In genomic region chr3:58530354-58530865, GRCh38 we compare ENCODE assay signal across 25 cellular contexts. TPM values are rescaled to one million over a fixed set of nuclear protein-coding genes. Genes with fewer than 3 reads are reported as not detected.
DNase-seq lines count a peak whose midpoint lies in the region; ATAC-seq, FAIRE-seq and TF ChIP-seq lines count a peak whose summit lies in the region.
"Had no signal": no experiment of that assay in that cellular context is flagged by ENCODE, and none has a peak within 500 bp of the region (broad histone marks: within the 10 kb centered on the region; RNA-seq: fewer than 3 reads in every experiment).

No MANE protein-coding gene starts in this region.

- no peak for ATAC-seq in HepG2
- ATAC-seq: HCT116, Right ventricle myocardium inferior had no signal

- no peaks in the 10 kb centered on the region for H4K20me1 ChIP-seq in BLaER1 treated with 17β-estradiol and CSF1 and Interleukin-3, amounts not matched to agents 10 nM and 100 nM
- no peaks in the 10 kb centered on the region for H4K20me1 ChIP-seq in HepG2 (ENCODE audit: insufficient read depth, low read length)

- intact Hi-C loops in HepG2 (cut with micrococcal nuclease; ENCODE audit: unreplicated experiment) = loop anchor here (10.0 kb wide), 1 partner anchor 196 kb away; the partner anchor contains the start of gene PXK

- H2BK15ac ChIP-seq in neuronal stem cell (ENCODE audit: low read length) = peak overlapping the region; percentile 46

- no peak overlapping the region for H2AFZ ChIP-seq in HepG2 (ENCODE audit: low read length)
- no peak overlapping the region for H2AFZ ChIP-seq in neuronal stem cell (ENCODE audit: low read length)
- H2AFZ ChIP-seq: GM23338 had no signal

- 0 out of 22 replicates have a peak overlapping the region, but pooled peaks of 1 of the 11 experiments have one; percentile 2 for H3K9ac ChIP-seq in BLaER1 treated with 17β-estradiol and CSF1 and Interleukin-3, amounts not matched to agents 10 nM and 100 nM
- no peak overlapping the region for H3K9ac ChIP-seq in HepG2 (ENCODE audit: insufficient read depth, low read depth, low read length)
- H3K9ac ChIP-seq in neuronal stem cell (ENCODE audit: low read depth, low read length, poor library complexity) = peak overlapping the region; percentile 51

- H3K36me3 ChIP-seq in BLaER1 treated with 17β-estradiol and CSF1 and Interleukin-3, amounts not matched to agents 10 nM and 100 nM = no peaks in the 10 kb centered on the region
- H3K36me3 ChIP-seq in HepG2 (replicated peaks in 1 of 2; ENCODE audit: control insufficient read depth in 1 of 2, insufficient read depth in 2 of 2, low read length in 2 of 2) = peaks cover 3 to 36% of the 10 kb centered on the region in 2 experiments; a peak in 4 of 5 replicates
- H3K36me3 ChIP-seq in neuronal stem cell (replicated peaks in 1 of 2; ENCODE audit: control insufficient read depth in 2 of 2, insufficient read depth in 2 of 2, low read length in 2 of 2) = no peaks in the 10 kb centered on the region

- no peak overlapping the region for H4K8ac ChIP-seq in neuronal stem cell (ENCODE audit: low read depth, low read length)

- TF ChIP-seq EP300 in HepG2 (IDR thresholded peaks at IDR 0.05; ENCODE audit: low read depth in 2 of 2, low read length in 2 of 2) (no peak), HepG2 (CRISPR knock-in tag; IDR thresholded peaks at IDR 0.05; ENCODE audit: borderline replicate concordance) (no peak)

- peak overlapping the region; percentile 58 for H3K18ac ChIP-seq in neuronal stem cell (ENCODE audit: low read length)

- no peak for TF ChIP-seq POLR2A in HepG2 (IDR thresholded peaks at IDR 0.05; ENCODE audit: insufficient read depth in 1 of 2, low read depth in 2 of 2, low read length in 2 of 2)

- POLR2A ChIA-PET in HepG2 (lab: Yijun Ruan, JAX) = interaction anchor here (0.9 to 1.4 kb wide), 4 partner anchors 10 to 55 kb away, joined by 3 to 5 read pairs (median 3); no protein-coding TSS in a partner anchor

- in situ Hi-C loops in HepG2 (cut with HindIII; ENCODE audit: extremely low pct_ligation_motif_present, low pct_unique_long_range_greater_than_20kb) = loop anchor here (10.0 kb wide), 1 partner anchor 206 kb away; no protein-coding TSS in a partner anchor

- H3K79me1 ChIP-seq in neuronal stem cell (ENCODE audit: low read depth, low read length) = no peaks in the 10 kb centered on the region

- H3K4me2 ChIP-seq in BLaER1 treated with 17β-estradiol and CSF1 and Interleukin-3, amounts not matched to agents 10 nM and 100 nM = peak overlapping the region in 9 of 11 experiments; percentile 30 to 76 (median 64); a peak in 15 of 22 replicates
- H3K4me2 ChIP-seq in HepG2 (ENCODE audit: low read depth, low read length) (no peak overlapping the region), neuronal stem cell (ENCODE audit: insufficient read depth, low read length, poor library complexity, severe bottlenecking) (no peak overlapping the region)
- H3K4me2 ChIP-seq: GM23338 had no signal

- H4K91ac ChIP-seq in neuronal stem cell (ENCODE audit: low read depth, low read length, poor library complexity) = peak overlapping the region; percentile 73

- no peak for TF ChIP-seq RAD21 in HepG2 (CRISPR knock-in tag; IDR thresholded peaks at IDR 0.05)

- H2AK5ac ChIP-seq in neuronal stem cell (ENCODE audit: low read depth, low read length) = peak overlapping the region; percentile 53

- H3K4ac ChIP-seq in neuronal stem cell (ENCODE audit: low read length) = no peak overlapping the region

- no peaks in the 10 kb centered on the region for H3K9me3 ChIP-seq in BLaER1 treated with 17β-estradiol and CSF1 and Interleukin-3, amounts not matched to agents 10 nM and 100 nM (replicated peaks in 1 of 11)
- no peaks in the 10 kb centered on the region for H3K9me3 ChIP-seq in HepG2 (ENCODE audit: low read length)
- peaks cover 1 to 5% of the 10 kb centered on the region in 2 donors for H3K9me3 ChIP-seq in neuronal stem cell (replicated peaks in 1 of 2; ENCODE audit: control insufficient read depth in 2 of 2, insufficient read depth in 1 of 2, low read depth in 1 of 2, low read length in 2 of 2)
- H3K9me3 ChIP-seq: MG63 had no signal

- H3K14ac ChIP-seq in neuronal stem cell (ENCODE audit: low read length) = no peak overlapping the region

- TF ChIP-seq CTCF in VCaP (conservative IDR thresholded peaks at IDR 0.05) = no peak
- no peak for TF ChIP-seq CTCF in HepG2 (CRISPR knock-in tag; IDR thresholded peaks at IDR 0.05)

- no TSS peak for BruUV-seq in HepG2 (replicated peaks; lab: Mats Ljungman, UMichigan)

- H2BK5ac ChIP-seq in neuronal stem cell (ENCODE audit: low read length) = peak overlapping the region; percentile 4

- no peaks in the 10 kb centered on the region for H3K27me3 ChIP-seq in BLaER1 treated with 17β-estradiol and CSF1 and Interleukin-3, amounts not matched to agents 10 nM and 100 nM
- H3K27me3 ChIP-seq in HepG2 (ENCODE audit: control insufficient read depth in 1 of 2, insufficient read depth in 2 of 2, low read length in 2 of 2) (no peaks in the 10 kb centered on the region), neuronal stem cell (ENCODE audit: control insufficient read depth in 3 of 3, insufficient read depth in 3 of 3, low read depth in 1 of 3, low read length in 3 of 3) (no peaks in the 10 kb centered on the region)
- H3K27me3 ChIP-seq: MG63 had no signal

- H3K79me2 ChIP-seq in HepG2 (ENCODE audit: insufficient read depth, low read length) = no peaks in the 10 kb centered on the region

- DNase-seq in HepG2 (ENCODE audit: low spot score) (no peak), neuronal stem cell (ENCODE audit: low spot score) (no peak), MV-4-11 (lab: John Stamatoyannopoulos, UW) (no peak), DMS114 treated with DMSO at 0.1 percent for 48 hours (lab: John Stamatoyannopoulos, UW; ENCODE audit: unreplicated experiment) (no peak), middle frontal gyrus (ENCODE audit: extremely low spot score, low spot score) (no peak)
- DNase-seq: AML-193, DMS79 treated with DMSO at 0.1 percent for 48 hours, MG63, NCI-H1048, NCI-H1417 treated with DMSO at 0.1 percent for 48 hours, NCI-H187, NCI-H446 had no signal

- no peak overlapping the region for H3K4me3 ChIP-seq in BLaER1 treated with 17β-estradiol and CSF1 and Interleukin-3, amounts not matched to agents 10 nM and 100 nM
- H3K4me3 ChIP-seq in HepG2 (replicated peaks in 1 of 3; ENCODE audit: insufficient read depth in 1 of 3, low read depth in 2 of 3, low read length in 3 of 3) (no peak overlapping the region), neuronal stem cell (ENCODE audit: low read length in 2 of 2) (no peak overlapping the region)
- H3K4me3 ChIP-seq: GM23338, K562, MG63 had no signal

- no peak overlapping the region for H3K23ac ChIP-seq in neuronal stem cell (ENCODE audit: low read depth, low read length, poor library complexity)

- WGBS in HepG2 (ENCODE audit: low lambda C conversion rate) = 92% methylated on average over 9 of the region's 18 CpGs
- no CpG with 5 or more reads among the region's 18 CpGs for WGBS in neuronal stem cell (ENCODE audit: extremely low coverage in 2 of 2, insufficient read length in 2 of 2, insufficient replicate concordance in 1 of 2), 2 donors

- peaks cover 27 to 51% (median 36%) of the 10 kb centered on the region in 10 experiments for H3K4me1 ChIP-seq in BLaER1 treated with 17β-estradiol and CSF1 and Interleukin-3, amounts not matched to agents 10 nM and 100 nM
- H3K4me1 ChIP-seq in HepG2 (ENCODE audit: insufficient read depth, low read length) = peaks cover 63% of the 10 kb centered on the region
- peaks cover 14% of the 10 kb centered on the region in 2 donors for H3K4me1 ChIP-seq in neuronal stem cell (ENCODE audit: control insufficient read depth in 2 of 2, insufficient read depth in 1 of 2, low read depth in 1 of 2, low read length in 2 of 2)

- no peak for FAIRE-seq in HepG2 (lab: Jason Lieb, UNC)
- FAIRE-seq: GM12892, GM18507, K562, RCC 7860 had no signal

- peak overlapping the region; percentile 80 for H2BK12ac ChIP-seq in neuronal stem cell (ENCODE audit: low read length)

- no peak overlapping the region for H3K27ac ChIP-seq in BLaER1 treated with 17β-estradiol and CSF1 and Interleukin-3, amounts not matched to agents 10 nM and 100 nM
- H3K27ac ChIP-seq in VCaP = peak overlapping the region; percentile 58; the same call in 1 of the 2 replicates
- no peak overlapping the region for H3K27ac ChIP-seq in HepG2 (ENCODE audit: extremely low read length, insufficient read depth, low read length)
- H3K27ac ChIP-seq in neuronal stem cell (replicated peaks; ENCODE audit: low read length) = no peak overlapping the region

- H2BK120ac ChIP-seq in neuronal stem cell (ENCODE audit: low read depth, low read length) = no peak overlapping the region

- CTCF ChIA-PET in HepG2 (lab: Yijun Ruan, JAX; ENCODE audit: low intra/inter-chr PET ratio, low total read pairs) = no interaction called here

RNA-seq across cellular contexts. Expression of gene ACOX2, which starts 6.6 kb away (rescaled TPM):
- total RNA-seq in HepG2 (2016; rRNA removed; fragmentation: Illumina TruSeq; extraction: Trizol) = 41.1 and 42.6 TPM in 2 replicates
- 13.1 and 13.7 TPM in 2 replicates for total RNA-seq in HepG2 (2016; cell fraction: cytosol; rRNA removed; fragmentation: Illumina TruSeq; extraction: Trizol; ENCODE audit: low read depth)
- total RNA-seq in HepG2 (2016; cell fraction: insoluble cytoplasmic fraction; rRNA removed; fragmentation: Illumina TruSeq; extraction: Trizol) = 39.0 and 39.8 TPM in 2 replicates
- total RNA-seq in HepG2 (2016; cell fraction: membrane; rRNA removed; fragmentation: Illumina TruSeq; extraction: Trizol) = 18.6 and 20.4 TPM in 2 replicates
- 48.2 and 48.3 TPM in 2 replicates for total RNA-seq in HepG2 (2016; cell fraction: nucleus; rRNA removed; fragmentation: Illumina TruSeq; extraction: Trizol)
- polyA plus RNA-seq in HepG2 (2011; rRNA removed) = 98.5 and 105 TPM in 2 replicates
- 49.0 and 60.3 TPM in 2 replicates for polyA plus RNA-seq in HepG2 (2011; cell fraction: cytosol; rRNA removed)
- 306 and 373 TPM in 2 replicates for polyA plus RNA-seq in HepG2 (2011; cell fraction: nucleus; rRNA removed)
- polyA plus RNA-seq in HepG2 (2012) = 29.8 and 60.1 TPM in 2 replicates
- polyA plus RNA-seq in HepG2 (2016; cell fraction: cytosol; fragmentation: Illumina TruSeq; extraction: Trizol; ENCODE audit: low read depth) = 12.5 and 13.1 TPM in 2 replicates
- 50.0 and 58.0 TPM in 2 replicates for polyA plus RNA-seq in HepG2 (2016; cell fraction: insoluble cytoplasmic fraction; fragmentation: Illumina TruSeq; extraction: Trizol; ENCODE audit: low read depth)
- 16.6 and 17.1 TPM in 2 replicates for polyA plus RNA-seq in HepG2 (2016; cell fraction: membrane; fragmentation: Illumina TruSeq; extraction: Trizol; ENCODE audit: low read depth)
- polyA plus RNA-seq in HepG2 (2016; cell fraction: nucleus; fragmentation: Illumina TruSeq; extraction: Trizol; ENCODE audit: insufficient read depth, low read depth) = 86.5 and 86.8 TPM in 2 replicates
- polyA minus RNA-seq in HepG2 (2011; rRNA and poly(A)+ RNA removed; ENCODE audit: low replicate concordance) = 95.4 TPM in 1 of 2 replicates, not detected in the other
- polyA minus RNA-seq in HepG2 (2011; cell fraction: cytosol; rRNA and poly(A)+ RNA removed) = 23.3 and 26.9 TPM in 2 replicates
- polyA minus RNA-seq in HepG2 (2011; cell fraction: nucleus; rRNA and poly(A)+ RNA removed) = 86.3 and 110 TPM in 2 replicates
- 6.1 TPM for polyA plus RNA-seq in neuronal stem cell (2013, experiment 1 of 2)
- polyA plus RNA-seq in neuronal stem cell (2013, experiment 2 of 2) = 5.8 TPM
- total RNA-seq: K562, OCI-LY7 had no signal

RNA-seq across cellular contexts. Expression of gene KCTD6, which starts 38.5 kb away (rescaled TPM):
- 14.0 and 14.2 TPM in 2 replicates for total RNA-seq in HepG2 (2016; rRNA removed; fragmentation: Illumina TruSeq; extraction: Trizol)
- total RNA-seq in HepG2 (2016; cell fraction: cytosol; rRNA removed; fragmentation: Illumina TruSeq; extraction: Trizol; ENCODE audit: low read depth) = 9.3 and 12.2 TPM in 2 replicates
- 13.2 and 17.0 TPM in 2 replicates for total RNA-seq in HepG2 (2016; cell fraction: insoluble cytoplasmic fraction; rRNA removed; fragmentation: Illumina TruSeq; extraction: Trizol)
- total RNA-seq in HepG2 (2016; cell fraction: membrane; rRNA removed; fragmentation: Illumina TruSeq; extraction: Trizol) = 20.0 and 22.1 TPM in 2 replicates
- total RNA-seq in HepG2 (2016; cell fraction: nucleus; rRNA removed; fragmentation: Illumina TruSeq; extraction: Trizol) = 12.3 and 13.2 TPM in 2 replicates
- polyA plus RNA-seq in HepG2 (2011; rRNA removed) = 12.0 and 13.4 TPM in 2 replicates
- polyA plus RNA-seq in HepG2 (2011; cell fraction: cytosol; rRNA removed) = 6.5 and 11.1 TPM in 2 replicates
- polyA plus RNA-seq in HepG2 (2011; cell fraction: nucleus; rRNA removed) = 7.0 and 14.1 TPM in 2 replicates
- polyA plus RNA-seq in HepG2 (2012) = 10.7 and 12.1 TPM in 2 replicates
- 10.5 and 12.2 TPM in 2 replicates for polyA plus RNA-seq in HepG2 (2016; cell fraction: cytosol; fragmentation: Illumina TruSeq; extraction: Trizol; ENCODE audit: low read depth)
- polyA plus RNA-seq in HepG2 (2016; cell fraction: insoluble cytoplasmic fraction; fragmentation: Illumina TruSeq; extraction: Trizol; ENCODE audit: low read depth) = 19.5 and 23.9 TPM in 2 replicates
- 17.5 and 18.4 TPM in 2 replicates for polyA plus RNA-seq in HepG2 (2016; cell fraction: membrane; fragmentation: Illumina TruSeq; extraction: Trizol; ENCODE audit: low read depth)
- 23.8 and 26.9 TPM in 2 replicates for polyA plus RNA-seq in HepG2 (2016; cell fraction: nucleus; fragmentation: Illumina TruSeq; extraction: Trizol; ENCODE audit: insufficient read depth, low read depth)
- 3.9 and 8.0 TPM in 2 replicates for polyA minus RNA-seq in HepG2 (2011; rRNA and poly(A)+ RNA removed; ENCODE audit: low replicate concordance)
- polyA minus RNA-seq in HepG2 (2011; cell fraction: cytosol; rRNA and poly(A)+ RNA removed) = 4.9 and 5.9 TPM in 2 replicates
- polyA minus RNA-seq in HepG2 (2011; cell fraction: nucleus; rRNA and poly(A)+ RNA removed) = 7.3 and 17.8 TPM in 2 replicates
- 31.2 TPM for polyA plus RNA-seq in neuronal stem cell (2013, experiment 1 of 2)
- polyA plus RNA-seq in neuronal stem cell (2013, experiment 2 of 2) = 30.7 TPM

RNA-seq across cellular contexts. Expression of gene FAM107A, which starts 46.8 kb away (rescaled TPM):
- not detected in 2 replicates for total RNA-seq in HepG2 (2016; rRNA removed; fragmentation: Illumina TruSeq; extraction: Trizol)
- total RNA-seq in HepG2 (2016; cell fraction: cytosol; rRNA removed; fragmentation: Illumina TruSeq; extraction: Trizol; ENCODE audit: low read depth) = not detected in 2 replicates
- not detected in 2 replicates for total RNA-seq in HepG2 (2016; cell fraction: insoluble cytoplasmic fraction; rRNA removed; fragmentation: Illumina TruSeq; extraction: Trizol)
- not detected in 2 replicates for total RNA-seq in HepG2 (2016; cell fraction: membrane; rRNA removed; fragmentation: Illumina TruSeq; extraction: Trizol)
- total RNA-seq in HepG2 (2016; cell fraction: nucleus; rRNA removed; fragmentation: Illumina TruSeq; extraction: Trizol) = not detected in 2 replicates
- not detected in 2 replicates for polyA plus RNA-seq in HepG2 (2011; rRNA removed)
- not detected in 2 replicates for polyA plus RNA-seq in HepG2 (2011; cell fraction: cytosol; rRNA removed)
- not detected in 2 replicates for polyA plus RNA-seq in HepG2 (2011; cell fraction: nucleus; rRNA removed)
- 0.13 and 0.62 TPM in 2 replicates for polyA plus RNA-seq in HepG2 (2012)
- polyA plus RNA-seq in HepG2 (2016; cell fraction: cytosol; fragmentation: Illumina TruSeq; extraction: Trizol; ENCODE audit: low read depth) = not detected in 2 replicates
- polyA plus RNA-seq in HepG2 (2016; cell fraction: insoluble cytoplasmic fraction; fragmentation: Illumina TruSeq; extraction: Trizol; ENCODE audit: low read depth) = not detected in 2 replicates
- polyA plus RNA-seq in HepG2 (2016; cell fraction: membrane; fragmentation: Illumina TruSeq; extraction: Trizol; ENCODE audit: low read depth) = not detected in 2 replicates
- not detected in 2 replicates for polyA plus RNA-seq in HepG2 (2016; cell fraction: nucleus; fragmentation: Illumina TruSeq; extraction: Trizol; ENCODE audit: insufficient read depth, low read depth)
- polyA minus RNA-seq in HepG2 (2011; rRNA and poly(A)+ RNA removed; ENCODE audit: low replicate concordance) = not detected in 2 replicates
- polyA minus RNA-seq in HepG2 (2011; cell fraction: cytosol; rRNA and poly(A)+ RNA removed) = not detected in 2 replicates
- polyA minus RNA-seq in HepG2 (2011; cell fraction: nucleus; rRNA and poly(A)+ RNA removed) = not detected in 2 replicates
- 2.1 TPM for polyA plus RNA-seq in neuronal stem cell (2013, experiment 1 of 2)
- 2.0 TPM for polyA plus RNA-seq in neuronal stem cell (2013, experiment 2 of 2)
- total RNA-seq: A172, LHCN-M2, OCI-LY7 had no signal
- polyA plus RNA-seq: CD14-positive monocyte, K562 had no signal

Comparison
In these comparisons a context has a peak if more than half of its experiments do, and no peak if none do; other contexts are left out.
1. H3K4me2 ChIP-seq: peak in BLaER1 treated with 17β-estradiol and CSF1 and Interleukin-3, amounts not matched to agents 10 nM and 100 nM (9 of 11); none in HepG2 (single experiment) and neuronal stem cell (single experiment).